ENCODE assay signal across 21 cellular contexts in genomic region chr20:58139849-58140786, GRCh38.
DNase-seq lines count a peak whose midpoint lies in the region; TF ChIP-seq lines count a peak whose summit lies in the region.
"Had no signal": no experiment of that assay in that cellular context is flagged by ENCODE, and none has a peak within 500 bp of the region (broad histone marks: within the 10 kb centered on the region; RNA-seq: fewer than 3 reads in every experiment).

No MANE protein-coding gene starts in this region.

- intact Hi-C loops in dorsolateral prefrontal cortex (cut with DNase I), result no loop called here

- peaks cover 0 to 49% (median 9%) of the 10 kb centered on the region in 45 donors for H3K27me3 ChIP-seq in dorsolateral prefrontal cortex

- H3K4me3 ChIP-seq in dorsolateral prefrontal cortex, result no peak overlapping the region
- H3K4me3 ChIP-seq: A549, BLaER1, GM23248 had no signal

- peak overlapping the region in 30 of 59 donors; percentile 23 to 89 (median 76) for H3K27ac ChIP-seq in dorsolateral prefrontal cortex
- H3K27ac ChIP-seq: A549, BLaER1, GM23248 had no signal

- peak; percentile 50 for DNase-seq in activated effector memory CD4-positive, alpha-beta T cell treated with anti-CD3 and anti-CD28 coated beads, Interleukin-2, amount 50 U/mL, for 16 hours
- DNase-seq in activated effector memory CD4-positive, alpha-beta T cell treated with Interleukin-2 at 50 U/mL for 16 hours, result no peak
- DNase-seq in dorsolateral prefrontal cortex (no peak), mucosa of gallbladder (ENCODE audit: low spot score) (peak; percentile 5), ureter (ENCODE audit: low spot score) (peak; percentile 29), AG08395 (ENCODE audit: low spot score) (no peak), NCI-H187 (lab: John Stamatoyannopoulos, UW) (no peak), NCI-H2107 treated with DMSO at 0.1 percent for 48 hours (lab: John Stamatoyannopoulos, UW; ENCODE audit: unreplicated experiment) (no peak)
- DNase-seq: CD8-positive, alpha-beta T cell; DMS53; GM23248; HCEC 1CT; KBM-7; NCI-H1105; NCI-H2081 treated with DMSO at 0.1 percent for 48 hours; NCI-H510A; NCI-H748 treated with DMSO at 0.1 percent for 48 hours; NK-92 treated with Interleukin-12 subunit alpha and Interleukin-12 subunit beta, amount 100 ng/mL, for 24 hours; SIG-M5 had no signal

- no peak for TF ChIP-seq CTCF in dorsolateral prefrontal cortex (IDR thresholded peaks at IDR 0.05 in 54 of 56, conservative IDR thresholded peaks at IDR 0.05 in 2 of 56; ENCODE audit: low read depth in 1 of 56, partially characterized antibody in 56 of 56)

Comparison
In these comparisons a context has a peak if more than half of its experiments do, and no peak if none do; other contexts are left out.
1. DNase-seq: peak in activated effector memory CD4-positive, alpha-beta T cell treated with anti-CD3 and anti-CD28 coated beads, Interleukin-2, amount 50 U/mL, for 16 hours (single experiment), mucosa of gallbladder (single experiment) and ureter (single experiment); none in activated effector memory CD4-positive, alpha-beta T cell treated with Interleukin-2 at 50 U/mL for 16 hours (single experiment), dorsolateral prefrontal cortex (0 of 10), AG08395 (single experiment), NCI-H187 (0 of 2) and NCI-H2107 treated with DMSO at 0.1 percent for 48 hours (single experiment).